10 cellular contexts compared by ENCODE assay signal in the genomic region with DNA sequence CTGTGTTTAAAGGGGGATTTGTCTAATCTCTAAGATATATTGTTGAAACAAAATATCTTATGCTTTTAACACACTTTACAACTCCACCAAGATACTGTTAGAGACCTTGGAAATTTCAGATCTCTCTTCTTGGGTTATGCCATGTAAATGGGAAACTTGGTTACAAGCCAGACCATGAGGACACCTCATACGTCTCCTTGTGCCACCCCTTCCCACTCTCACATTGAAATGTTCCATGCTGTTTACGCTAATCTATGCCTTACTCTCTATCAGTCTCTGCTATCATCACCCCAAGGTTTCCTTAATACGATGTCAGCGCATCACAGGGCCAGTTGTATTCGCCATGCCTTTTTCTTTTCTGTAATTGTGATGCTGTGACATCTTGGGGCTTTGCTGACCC. TPM values are rescaled to one million over a fixed set of nuclear protein-coding genes. Genes with fewer than 3 reads are reported as not detected.
"Had no signal": no experiment of that assay in that cellular context is flagged by ENCODE, and none has a peak within 500 bp of the region (broad histone marks: within the 10 kb centered on the region; RNA-seq: fewer than 3 reads in every experiment).

No MANE protein-coding gene starts in this region.

- H3K4me3 ChIP-seq: GM23248 had no signal

- H3K27ac Mint-ChIP-seq: HFFc6, IgD-negative memory B cell had no signal

- ATAC-seq: HepG2 had no signal

- H3K9me3 Mint-ChIP-seq: HFFc6 had no signal

- H3K27ac ChIP-seq: GM23248, HL-60 had no signal

- FAIRE-seq: HepG2 had no signal

- H2AFZ ChIP-seq: GM23248 had no signal

- H3K4me3 Mint-ChIP-seq: H9, HFFc6, IgD-negative memory B cell had no signal

- DNase-seq: GM23248, GOT3, HCEC 1CT, HFFc6, KBM-7 had no signal

RNA-seq across cellular contexts. Expression of gene DEGS2, which starts 13.4 kb away (rescaled TPM):
- total RNA-seq: HFFc6, HT1080 had no signal
- polyA plus RNA-seq: GM23248 had no signal
